In genomic region chr6:116570856-116571682, GRCh38 we compare ENCODE assay signal across 8 cellular contexts. TPM values are rescaled to one million over a fixed set of nuclear protein-coding genes. Genes with fewer than 3 reads are reported as not detected.
DNase-seq lines count a peak whose midpoint lies in the region; ATAC-seq and TF ChIP-seq lines count a peak whose summit lies in the region.

TSS of gene RWDD1 (plus strand) at chr6:116571504. CDS start at chr6:116571583, 79 bp downstream.

- H3K4me1 Mint-ChIP-seq in HFFc6 (ENCODE audit: low read depth), result peaks cover 71% of the 10 kb centered on the region
- H3K4me1 Mint-ChIP-seq in activated naive CD4-positive, alpha-beta T cell treated with anti-CD3 and anti-CD28 coated beads, Interleukin-2, amount 10 ng/mL, durations not matched to agents 7 days and 5 days, result peaks cover 43% of the 10 kb centered on the region

- H3K9me3 Mint-ChIP-seq in HFFc6, result no peaks in the 10 kb centered on the region
- H3K9me3 Mint-ChIP-seq in activated naive CD4-positive, alpha-beta T cell treated with anti-CD3 and anti-CD28 coated beads, Interleukin-2, amount 10 ng/mL, durations not matched to agents 7 days and 5 days, result no peaks in the 10 kb centered on the region

- H3K36me3 ChIP-seq in GM06990 (ENCODE audit: control insufficient read depth, insufficient read depth, low read length) (no peaks in the 10 kb centered on the region), SK-N-MC (ENCODE audit: insufficient read depth, low read length) (peaks cover 21% of the 10 kb centered on the region), gastroesophageal sphincter (peaks cover 0 to 12% of the 10 kb centered on the region in 2 donors)

- 0 to 7% methylated on average over 1 to 3 of the region's 62 CpGs for WGBS in gastroesophageal sphincter (ENCODE audit: low coverage in 1 of 2), 2 donors

- peak; percentile 98 for ATAC-seq in gastroesophageal sphincter

- H3K9me3 ChIP-seq in SK-N-MC (ENCODE audit: low read depth, low read length) (no peaks in the 10 kb centered on the region), gastroesophageal sphincter (no peaks in the 10 kb centered on the region)

- CTCF ChIA-PET in activated naive CD4-positive, alpha-beta T cell treated with anti-CD3 and anti-CD28 coated beads, Interleukin-2, amount 10 ng/mL, durations not matched to agents 7 days and 5 days (lab: Charles Lee), result interaction anchor here (1.2 to 3.5 kb wide), 7 partner anchors 8 to 292 kb away, joined by 3 to 17 read pairs (median 4); partner anchors contain the start of gene TSPYL1

- peak; percentile 97 for DNase-seq in GM06990 (ENCODE audit: extremely low read depth, insufficient read length)
- peak; percentile 100 for DNase-seq in HFFc6
- peak; percentile 100 for DNase-seq in NB4 (ENCODE audit: low read depth)
- DNase-seq in SK-N-MC (ENCODE audit: low read depth, low spot score), result peak; percentile 92
- DNase-seq in activated naive CD4-positive, alpha-beta T cell treated with anti-CD3 and anti-CD28 coated beads, Interleukin-2, amount 10 ng/mL, durations not matched to agents 7 days and 5 days, result peak; percentile 99
- peak; percentile 99 for DNase-seq in non-pigmented ciliary epithelial cell (ENCODE audit: low read depth)
- peak; percentile 97 for DNase-seq in superior temporal gyrus (ENCODE audit: extremely low spot score)

- H3K27ac Mint-ChIP-seq in HFFc6, result peak within 1 kb of the TSS; percentile 99
- H3K27ac Mint-ChIP-seq in activated naive CD4-positive, alpha-beta T cell treated with anti-CD3 and anti-CD28 coated beads, Interleukin-2, amount 10 ng/mL, durations not matched to agents 7 days and 5 days, result peak within 1 kb of the TSS; percentile 96

- peaks cover 31% of the 10 kb centered on the region for H3K36me3 Mint-ChIP-seq in HFFc6 (ENCODE audit: low read depth)
- H3K36me3 Mint-ChIP-seq in activated naive CD4-positive, alpha-beta T cell treated with anti-CD3 and anti-CD28 coated beads, Interleukin-2, amount 10 ng/mL, durations not matched to agents 7 days and 5 days, result peaks cover 7% of the 10 kb centered on the region

- H3K27me3 ChIP-seq in GM06990 (replicated peaks; ENCODE audit: control insufficient read depth, insufficient read depth, low read length) (no peaks in the 10 kb centered on the region), gastroesophageal sphincter (no peaks in the 10 kb centered on the region)

- H3K27ac ChIP-seq in SK-N-MC (peak within 1 kb of the TSS; percentile 63), gastroesophageal sphincter (peak within 1 kb of the TSS; percentile 83 to 95 (median 94))

- TF ChIP-seq POLR2A in NB4 (IDR thresholded peaks at IDR 0.05; ENCODE audit: extremely low read depth, insufficient read length) (no peak), gastroesophageal sphincter (IDR thresholded peaks at IDR 0.05) (peak; percentile 59 to 62)

- peak within 1 kb of the TSS; percentile 100 for H3K4me3 Mint-ChIP-seq in HFFc6
- H3K4me3 Mint-ChIP-seq in activated naive CD4-positive, alpha-beta T cell treated with anti-CD3 and anti-CD28 coated beads, Interleukin-2, amount 10 ng/mL, durations not matched to agents 7 days and 5 days, result peak within 1 kb of the TSS; percentile 87

- H3K27me3 Mint-ChIP-seq in HFFc6 (ENCODE audit: insufficient read depth), result peaks cover 4% of the 10 kb centered on the region
- peaks cover 6% of the 10 kb centered on the region for H3K27me3 Mint-ChIP-seq in activated naive CD4-positive, alpha-beta T cell treated with anti-CD3 and anti-CD28 coated beads, Interleukin-2, amount 10 ng/mL, durations not matched to agents 7 days and 5 days

- H3K4me3 ChIP-seq in GM06990 (replicated peaks; ENCODE audit: low read depth, low read length) (peak within 1 kb of the TSS; percentile 75), NB4 (ENCODE audit: low read depth, low read length) (peak within 1 kb of the TSS; percentile 96), SK-N-MC (peak within 1 kb of the TSS; percentile 84), gastroesophageal sphincter (peak within 1 kb of the TSS; percentile 51 to 79)

- H3K9ac ChIP-seq in SK-N-MC (ENCODE audit: insufficient read length), result peak within 1 kb of the TSS; percentile 94

- TF ChIP-seq CTCF in GM06990 (IDR thresholded peaks at IDR 0.05; ENCODE audit: insufficient read depth, low read length, poor library complexity, severe bottlenecking), result no peak
- TF ChIP-seq CTCF in HFFc6 (IDR thresholded peaks at IDR 0.05), result peak; percentile 26; the same call in 1 of the 2 replicates
- no peak for TF ChIP-seq CTCF in NB4 (IDR thresholded peaks at IDR 0.05; ENCODE audit: low read depth, low read length)
- TF ChIP-seq CTCF in gastroesophageal sphincter (IDR thresholded peaks at IDR 0.05), result peak in 2 of 4 experiments; percentile 15 to 40

- TF ChIP-seq EP300 in gastroesophageal sphincter (IDR thresholded peaks at IDR 0.05), result no peak

- H3K4me1 ChIP-seq in gastroesophageal sphincter, result peaks cover 10 to 36% (median 11%) of the 10 kb centered on the region in 3 donors

RNA-seq across cellular contexts. Expression of gene RWDD1, which starts in this region (rescaled TPM):
- 10 to 100 TPM; 77.9 to 90.4 (median 86.5) TPM for total RNA-seq in HFFc6 (2021; fragmentation: NEBNext Ultra II Directional; extraction: Animal tissue kit (Norgen Biotek cat#: 25700))
- 10 to 100 TPM; 56.1 to 77.3 (median 60.3) TPM for total RNA-seq in gastroesophageal sphincter

Comparison
In these comparisons a context has a peak if more than half of its experiments do, and no peak if none do; other contexts are left out.
1. Peak in every context shown above with its lines: DNase-seq, ATAC-seq, H3K4me3 ChIP-seq and H3K27ac ChIP-seq.